Comparison of ENCODE assay signal across 1 cellular context in the genomic region with DNA sequence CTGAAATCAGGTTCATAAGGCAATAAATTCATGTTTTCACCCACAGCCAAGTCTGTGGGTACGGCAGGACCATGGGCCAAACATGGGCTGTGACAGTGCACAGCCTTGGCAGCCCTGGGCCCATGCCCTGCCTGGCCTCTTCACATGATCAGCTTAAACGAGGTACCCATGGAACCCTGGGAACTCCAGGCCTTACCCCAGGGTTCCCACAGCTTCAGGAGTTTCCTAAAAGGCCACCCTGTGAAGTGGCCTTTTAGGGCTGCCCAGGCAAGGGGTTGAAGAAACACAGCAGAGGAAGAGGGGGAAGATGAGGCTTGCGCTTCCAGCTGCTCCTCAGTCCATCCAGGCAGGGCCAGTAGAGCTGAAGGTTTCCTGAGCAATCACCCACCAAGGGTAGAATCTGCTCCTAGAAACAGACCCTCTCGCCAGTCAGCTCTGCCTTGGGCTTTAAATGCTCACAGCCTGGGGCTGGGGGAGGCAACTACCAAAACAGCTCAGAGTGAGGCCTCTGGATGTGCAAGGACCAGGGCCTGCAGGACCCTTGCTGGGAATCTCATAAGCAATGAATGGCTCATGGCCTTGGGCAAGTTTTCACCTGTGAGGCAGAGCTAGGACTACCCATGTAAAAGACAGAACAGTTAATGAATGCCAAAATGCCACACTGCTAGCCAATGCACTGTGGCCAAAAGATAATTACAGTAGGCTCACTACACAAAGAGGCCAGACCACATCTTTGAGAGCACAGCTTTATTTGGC.
TF ChIP-seq lines count a peak whose summit lies in the region.

No MANE protein-coding gene starts in this region.

TF ChIP-seq in WTC11, 78 proteins besides CTCF, POLR2A, EP300 and RAD21 (continued from another document):
- TF ChIP-seq, protein P1, sequence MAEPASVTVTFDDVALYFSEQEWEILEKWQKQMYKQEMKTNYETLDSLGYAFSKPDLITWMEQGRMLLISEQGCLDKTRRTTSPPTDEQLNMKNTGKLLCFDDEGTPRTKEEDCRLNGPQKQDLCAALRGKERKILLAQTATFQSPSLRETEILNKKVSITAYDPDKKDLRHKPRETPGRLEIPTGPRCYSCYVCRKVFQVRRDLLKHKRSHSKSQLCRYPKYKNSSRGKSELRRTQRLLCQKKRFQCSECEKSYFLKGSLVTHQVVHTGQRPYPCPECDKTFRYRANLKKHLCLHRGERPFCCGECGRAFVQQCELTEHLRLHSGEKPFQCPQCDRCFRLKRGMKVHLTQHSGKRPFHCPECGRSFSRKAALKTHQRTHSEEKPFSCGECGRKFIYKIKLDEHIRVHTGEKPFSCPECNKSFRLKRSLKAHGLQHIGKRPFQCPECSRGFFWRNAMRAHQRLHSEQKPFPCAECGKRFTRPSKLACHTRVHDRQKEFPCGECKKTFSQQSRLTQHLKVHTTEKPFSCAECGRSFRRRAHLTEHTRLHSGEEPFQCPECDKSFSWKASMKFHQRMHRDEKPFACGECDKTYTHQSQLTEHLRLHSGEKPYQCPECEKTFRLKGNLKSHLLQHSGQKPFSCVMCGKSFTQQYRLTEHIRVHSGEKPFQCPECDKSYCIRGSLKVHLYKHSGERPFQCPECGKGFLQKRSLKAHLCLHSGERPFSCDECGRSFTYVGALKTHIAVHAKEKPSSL (CRISPR knock-in tag; conservative IDR thresholded peaks at IDR 0.05) = no peak
- TF ChIP-seq FOXK1 (CRISPR knock-in tag; IDR thresholded peaks at IDR 0.05) (no peak), ETV6 (CRISPR knock-in tag; IDR thresholded peaks at IDR 0.05) (no peak), IRF2 (CRISPR knock-in tag; IDR thresholded peaks at IDR 0.05; ENCODE audit: borderline replicate concordance, low read depth) (no peak), ZNF121 (CRISPR knock-in tag; IDR thresholded peaks at IDR 0.05) (no peak), NFATC4 (CRISPR knock-in tag; IDR thresholded peaks at IDR 0.05) (no peak), ELF4 (CRISPR knock-in tag; IDR thresholded peaks at IDR 0.05; ENCODE audit: low read depth) (no peak), NR3C1 (CRISPR knock-in tag; conservative IDR thresholded peaks at IDR 0.05; ENCODE audit: low read depth) (no peak), TEAD1 (CRISPR knock-in tag; IDR thresholded peaks at IDR 0.05) (no peak), JUN (CRISPR knock-in tag; IDR thresholded peaks at IDR 0.05) (no peak), MYBL2 (CRISPR knock-in tag; IDR thresholded peaks at IDR 0.05) (no peak), GTF2I (CRISPR knock-in tag; conservative IDR thresholded peaks at IDR 0.05) (no peak)
- TF ChIP-seq, protein P2, sequence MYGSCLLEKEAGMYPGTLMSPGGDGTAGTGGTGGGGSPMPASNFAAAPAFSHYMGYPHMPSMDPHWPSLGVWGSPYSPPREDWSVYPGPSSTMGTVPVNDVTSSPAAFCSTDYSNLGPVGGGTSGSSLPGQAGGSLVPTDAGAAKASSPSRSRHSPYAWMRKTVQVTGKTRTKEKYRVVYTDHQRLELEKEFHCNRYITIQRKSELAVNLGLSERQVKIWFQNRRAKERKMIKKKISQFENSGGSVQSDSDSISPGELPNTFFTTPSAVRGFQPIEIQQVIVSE (CRISPR knock-in tag; IDR thresholded peaks at IDR 0.05; ENCODE audit: borderline replicate concordance) = no peak
- TF ChIP-seq, protein P3, sequence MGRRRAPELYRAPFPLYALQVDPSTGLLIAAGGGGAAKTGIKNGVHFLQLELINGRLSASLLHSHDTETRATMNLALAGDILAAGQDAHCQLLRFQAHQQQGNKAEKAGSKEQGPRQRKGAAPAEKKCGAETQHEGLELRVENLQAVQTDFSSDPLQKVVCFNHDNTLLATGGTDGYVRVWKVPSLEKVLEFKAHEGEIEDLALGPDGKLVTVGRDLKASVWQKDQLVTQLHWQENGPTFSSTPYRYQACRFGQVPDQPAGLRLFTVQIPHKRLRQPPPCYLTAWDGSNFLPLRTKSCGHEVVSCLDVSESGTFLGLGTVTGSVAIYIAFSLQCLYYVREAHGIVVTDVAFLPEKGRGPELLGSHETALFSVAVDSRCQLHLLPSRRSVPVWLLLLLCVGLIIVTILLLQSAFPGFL (CRISPR knock-in tag; IDR thresholded peaks at IDR 0.05; ENCODE audit: borderline replicate concordance) = no peak
- TF ChIP-seq, protein P4, sequence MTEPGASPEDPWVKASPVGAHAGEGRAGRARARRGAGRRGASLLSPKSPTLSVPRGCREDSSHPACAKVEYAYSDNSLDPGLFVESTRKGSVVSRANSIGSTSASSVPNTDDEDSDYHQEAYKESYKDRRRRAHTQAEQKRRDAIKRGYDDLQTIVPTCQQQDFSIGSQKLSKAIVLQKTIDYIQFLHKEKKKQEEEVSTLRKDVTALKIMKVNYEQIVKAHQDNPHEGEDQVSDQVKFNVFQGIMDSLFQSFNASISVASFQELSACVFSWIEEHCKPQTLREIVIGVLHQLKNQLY (CRISPR knock-in tag; IDR thresholded peaks at IDR 0.05) = no peak
- TF ChIP-seq, protein P5, sequence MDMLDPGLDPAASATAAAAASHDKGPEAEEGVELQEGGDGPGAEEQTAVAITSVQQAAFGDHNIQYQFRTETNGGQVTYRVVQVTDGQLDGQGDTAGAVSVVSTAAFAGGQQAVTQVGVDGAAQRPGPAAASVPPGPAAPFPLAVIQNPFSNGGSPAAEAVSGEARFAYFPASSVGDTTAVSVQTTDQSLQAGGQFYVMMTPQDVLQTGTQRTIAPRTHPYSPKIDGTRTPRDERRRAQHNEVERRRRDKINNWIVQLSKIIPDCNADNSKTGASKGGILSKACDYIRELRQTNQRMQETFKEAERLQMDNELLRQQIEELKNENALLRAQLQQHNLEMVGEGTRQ (CRISPR knock-in tag; IDR thresholded peaks at IDR 0.05) = no peak
- TF ChIP-seq, protein P6, sequence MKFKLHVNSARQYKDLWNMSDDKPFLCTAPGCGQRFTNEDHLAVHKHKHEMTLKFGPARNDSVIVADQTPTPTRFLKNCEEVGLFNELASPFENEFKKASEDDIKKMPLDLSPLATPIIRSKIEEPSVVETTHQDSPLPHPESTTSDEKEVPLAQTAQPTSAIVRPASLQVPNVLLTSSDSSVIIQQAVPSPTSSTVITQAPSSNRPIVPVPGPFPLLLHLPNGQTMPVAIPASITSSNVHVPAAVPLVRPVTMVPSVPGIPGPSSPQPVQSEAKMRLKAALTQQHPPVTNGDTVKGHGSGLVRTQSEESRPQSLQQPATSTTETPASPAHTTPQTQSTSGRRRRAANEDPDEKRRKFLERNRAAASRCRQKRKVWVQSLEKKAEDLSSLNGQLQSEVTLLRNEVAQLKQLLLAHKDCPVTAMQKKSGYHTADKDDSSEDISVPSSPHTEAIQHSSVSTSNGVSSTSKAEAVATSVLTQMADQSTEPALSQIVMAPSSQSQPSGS (CRISPR knock-in tag; IDR thresholded peaks at IDR 0.05; ENCODE audit: borderline replicate concordance, low read depth) = no peak
- TF ChIP-seq, protein P7, sequence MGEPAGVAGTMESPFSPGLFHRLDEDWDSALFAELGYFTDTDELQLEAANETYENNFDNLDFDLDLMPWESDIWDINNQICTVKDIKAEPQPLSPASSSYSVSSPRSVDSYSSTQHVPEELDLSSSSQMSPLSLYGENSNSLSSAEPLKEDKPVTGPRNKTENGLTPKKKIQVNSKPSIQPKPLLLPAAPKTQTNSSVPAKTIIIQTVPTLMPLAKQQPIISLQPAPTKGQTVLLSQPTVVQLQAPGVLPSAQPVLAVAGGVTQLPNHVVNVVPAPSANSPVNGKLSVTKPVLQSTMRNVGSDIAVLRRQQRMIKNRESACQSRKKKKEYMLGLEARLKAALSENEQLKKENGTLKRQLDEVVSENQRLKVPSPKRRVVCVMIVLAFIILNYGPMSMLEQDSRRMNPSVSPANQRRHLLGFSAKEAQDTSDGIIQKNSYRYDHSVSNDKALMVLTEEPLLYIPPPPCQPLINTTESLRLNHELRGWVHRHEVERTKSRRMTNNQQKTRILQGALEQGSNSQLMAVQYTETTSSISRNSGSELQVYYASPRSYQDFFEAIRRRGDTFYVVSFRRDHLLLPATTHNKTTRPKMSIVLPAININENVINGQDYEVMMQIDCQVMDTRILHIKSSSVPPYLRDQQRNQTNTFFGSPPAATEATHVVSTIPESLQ (CRISPR knock-in tag; IDR thresholded peaks at IDR 0.05) = no peak
